Comparison of ENCODE assay signal across 8 cellular contexts in genomic region chr10:72692897-72693598, GRCh38. TPM values are rescaled to one million over a fixed set of nuclear protein-coding genes. Genes with fewer than 3 reads are reported as not detected.
DNase-seq lines count a peak whose midpoint lies in the region; TF ChIP-seq lines count a peak whose summit lies in the region.

No MANE protein-coding gene starts in this region.

- peaks cover 17% of the 10 kb centered on the region; the same call in 1 of the 2 replicates for H3K79me2 ChIP-seq in KMS-11 (ENCODE audit: insufficient read depth, low read depth)

- peak overlapping the region; percentile 65 for H3K4me2 ChIP-seq in KMS-11

- H3K36me3 ChIP-seq in KMS-11 (ENCODE audit: insufficient read depth) (no peaks in the 10 kb centered on the region), adrenal gland (replicated peaks in 1 of 2) (no peaks in the 10 kb centered on the region), kidney epithelial cell (ENCODE audit: control insufficient read depth, insufficient read depth, low read length) (no peaks in the 10 kb centered on the region)

- intact Hi-C loops in adrenal gland (cut with DNase I): loop anchor here (5.0 to 10.0 kb wide), 2 partner anchors 139 to 142 kb away; no protein-coding TSS in a partner anchor

- peak; percentile 37 for DNase-seq in SIG-M5 treated with dmso at 0.1 percent for 504 hours (lab: John Stamatoyannopoulos, UW; ENCODE audit: unreplicated experiment)
- DNase-seq in SIG-M5 (lab: John Stamatoyannopoulos, UW): no peak
- DNase-seq in adrenal gland: no peak
- DNase-seq in kidney epithelial cell (ENCODE audit: low read depth): no peak
- peak in 2 of 49 donors; percentile 21 to 31 for DNase-seq in substantia nigra (lab: John Stamatoyannopoulos, UW)
- no peak for DNase-seq in globus pallidus (ENCODE audit: low spot score)
- DNase-seq in cortex of kidney (lab: John Stamatoyannopoulos, UW): no peak

- no peaks in the 10 kb centered on the region for H3K9me3 ChIP-seq in adrenal gland (replicated peaks in 1 of 3)

- H2AFZ ChIP-seq in KMS-11 (ENCODE audit: low read depth): peak overlapping the region; percentile 92

- H3K4me3 ChIP-seq in KMS-11 (IDR thresholded peaks at IDR 0.05; ENCODE audit: insufficient read depth, low read depth, low read length) (peak overlapping the region; percentile 39), adrenal gland (peak overlapping the region; percentile 3 to 95 (median 40)), kidney epithelial cell (ENCODE audit: low read depth, low read length) (peak overlapping the region; percentile 91)

- no peaks in the 10 kb centered on the region for H4K20me1 ChIP-seq in KMS-11 (ENCODE audit: insufficient read depth)

- H3K27ac ChIP-seq in KMS-11 (peak overlapping the region; percentile 61), adrenal gland (peak overlapping the region in 4 of 5 donors; percentile 61 to 96 (median 94)), substantia nigra (ENCODE audit: low read depth, low read length, poor library complexity, severe bottlenecking) (peak overlapping the region; percentile 69)

- H3K27me3 ChIP-seq in KMS-11 (ENCODE audit: insufficient read depth, low read depth) (no peaks in the 10 kb centered on the region), adrenal gland (no peaks in the 10 kb centered on the region), kidney epithelial cell (ENCODE audit: control insufficient read depth, insufficient read depth, low read length) (no peaks in the 10 kb centered on the region)

- WGBS in adrenal gland, 4 donors: 9 to 11% (median 10%) methylated on average over 9 to 11 of the region's 11 CpGs

- no peak for TF ChIP-seq CTCF in KMS-11 (conservative IDR thresholded peaks at IDR 0.05; ENCODE audit: low read depth, low read length)
- TF ChIP-seq CTCF in adrenal gland (IDR thresholded peaks at IDR 0.05): no peak
- no peak for TF ChIP-seq CTCF in kidney epithelial cell (IDR thresholded peaks at IDR 0.05; ENCODE audit: insufficient read depth, low read length, poor library complexity, severe bottlenecking)

- TF ChIP-seq POLR2A in adrenal gland (IDR thresholded peaks at IDR 0.05): no peak

- H3K4me1 ChIP-seq in KMS-11 (ENCODE audit: low read depth, poor library complexity, severe bottlenecking) (peaks cover 18% of the 10 kb centered on the region), adrenal gland (replicated peaks in 1 of 2) (peaks cover 0 to 27% of the 10 kb centered on the region in 2 donors)

- H3K9ac ChIP-seq in KMS-11: peak overlapping the region; percentile 83

RNA-seq across cellular contexts. Expression of gene MCU, which starts 1.1 kb away (rescaled TPM):
- total RNA-seq in adrenal gland (10 to 100 TPM in 7 of 8 donors, 1 to 10 TPM in 1; 6.4 to 22.2 (median 13.9) TPM), kidney epithelial cell (15.4 and 16.8 TPM in 2 replicates)
- 10 to 100 TPM; 15.0 to 22.2 (median 15.7) TPM for polyA plus RNA-seq in adrenal gland

Comparison
In these comparisons a context has a peak if more than half of its experiments do, and no peak if none do; other contexts are left out.
1. H3K4me3 ChIP-seq: peak in every context shown above with its lines; median percentile 91 in kidney epithelial cell; 40 in adrenal gland; 39 in KMS-11.